Comparison of ENCODE assay signal across 7 cellular contexts in the genomic region with DNA sequence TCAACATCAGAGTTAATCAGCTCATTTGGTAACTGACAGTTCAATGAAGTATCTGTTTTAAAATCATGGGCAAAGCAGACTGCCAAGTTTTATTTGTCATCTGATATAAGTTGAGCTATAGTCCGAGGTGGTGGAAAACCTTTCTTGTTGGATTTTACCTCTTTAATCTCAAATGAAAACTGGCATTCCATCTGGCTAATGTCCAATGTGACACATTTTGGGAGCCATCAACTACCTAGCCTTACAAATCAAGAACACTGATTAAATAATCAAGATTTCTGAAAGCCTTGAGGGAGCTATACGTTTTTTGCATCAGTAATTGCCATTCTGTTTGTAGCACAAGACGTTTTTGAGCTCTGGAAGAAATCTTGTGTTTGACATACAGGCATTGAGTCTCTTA.
"Had no signal": no experiment of that assay in that cellular context is flagged by ENCODE, and none has a peak within 500 bp of the region (broad histone marks: within the 10 kb centered on the region; RNA-seq: fewer than 3 reads in every experiment).

No MANE protein-coding gene starts in this region.

- DNase-seq: IMR-90, KBM-7, KG1 had no signal

- ATAC-seq: HepG2, K562 had no signal

- H3K27ac ChIP-seq: HL-60 had no signal

- H3K4me3 ChIP-seq: K562 had no signal

- FAIRE-seq: HepG2, HTR-8/SVneo, K562 had no signal
